In genomic region chr1:179707406-179707805, GRCh38 we compare ENCODE assay signal across 28 cellular contexts.
"Had no signal": no experiment of that assay in that cellular context is flagged by ENCODE, and none has a peak within 500 bp of the region (broad histone marks: within the 10 kb centered on the region; RNA-seq: fewer than 3 reads in every experiment).

No MANE protein-coding gene starts in this region.

- H3K27me3 ChIP-seq: dorsolateral prefrontal cortex, esophagus muscularis mucosa, gastrocnemius medialis, hepatocyte had no signal

- H3K9me3 ChIP-seq: esophagus muscularis mucosa, gastrocnemius medialis, heart right ventricle had no signal

- H3K27ac ChIP-seq: brain microvascular endothelial cell, coronary artery, dorsolateral prefrontal cortex, esophagus muscularis mucosa, gastrocnemius medialis, heart right ventricle, hepatocyte had no signal

- H3K79me2 ChIP-seq: hepatocyte had no signal

- ATAC-seq: activated CD4-positive, alpha-beta T cell treated with anti-CD3 and anti-CD28 coated beads for 36 hours; activated CD8-positive, alpha-beta memory T cell treated with anti-CD3 and anti-CD28 coated beads, Interleukin-2, amount 10 ng/mL, durations not matched to agents 7 days and 5 days; activated CD8-positive, alpha-beta T cell treated with anti-CD3 and anti-CD28 coated beads, Interleukin-2, amount 10 ng/mL, durations not matched to agents 7 days and 5 days; activated naive CD8-positive, alpha-beta T cell treated with anti-CD3 and anti-CD28 coated beads, Interleukin-2, amount 50 U/mL, for 24 hours; effector memory CD8-positive, alpha-beta T cell; gastrocnemius medialis; T-cell had no signal

- H3K4me3 ChIP-seq: coronary artery, dorsolateral prefrontal cortex, esophagus muscularis mucosa, gastrocnemius medialis, heart right ventricle, hepatocyte had no signal

- H3K4me2 ChIP-seq: hepatocyte had no signal

- DNase-seq: activated CD4-positive, alpha-beta memory T cell treated with anti-CD3 and anti-CD28 coated beads for 36 hours; activated CD4-positive, alpha-beta T cell treated with anti-CD3 and anti-CD28 coated beads for 36 hours; activated CD4-positive, alpha-beta T cell treated with anti-CD3 and anti-CD28 coated beads, Interleukin-2, amount 10 ng/mL, durations not matched to agents 24 days and 14 days; activated CD4-positive, CD25-positive, alpha-beta regulatory T cell; activated CD4-positive, CD25-positive, alpha-beta regulatory T cell treated with anti-CD3 and anti-CD28 coated beads, Interleukin-2, amount 50 U/mL, for 72 hours; activated CD8-positive, alpha-beta memory T cell treated with anti-CD3 and anti-CD28 coated beads, Interleukin-2, amount 10 ng/mL, durations not matched to agents 7 days and 5 days; activated CD8-positive, alpha-beta memory T cell treated with anti-CD3 and anti-CD28 coated beads, Interleukin-2, amount 50 U/mL, for 4 hours; activated CD8-positive, alpha-beta T cell treated with anti-CD3 and anti-CD28 coated beads, Interleukin-2, amount 10 ng/mL, durations not matched to agents 7 days and 5 days; activated effector memory CD4-positive, alpha-beta T cell treated with anti-CD3 and anti-CD28 coated beads, Interleukin-2, amount 50 U/mL, for 16 hours; activated naive CD4-positive, alpha-beta T cell treated with anti-CD3 and anti-CD28 coated beads for 36 hours; activated naive CD8-positive, alpha-beta T cell treated with anti-CD3 and anti-CD28 coated beads for 36 hours; activated naive CD8-positive, alpha-beta T cell treated with anti-CD3 and anti-CD28 coated beads, Interleukin-2, amount 50 U/mL, for 24 hours; activated T-cell treated with anti-CD3 and anti-CD28 coated beads, Interleukin-2, amount 50 U/mL, for 1 hour; activated T-cell treated with anti-CD3 and anti-CD28 coated beads, Interleukin-2, amount 50 U/mL, for 48 hours; amniotic stem cell; anterior cingulate cortex; brain microvascular endothelial cell; dorsolateral prefrontal cortex; effector memory CD8-positive, alpha-beta T cell; erythroblast; foreskin fibroblast; gastrocnemius medialis; heart right ventricle; T-cell; T1000 had no signal

- H2AFZ ChIP-seq: hepatocyte had no signal

- H3K36me3 ChIP-seq: brain microvascular endothelial cell, esophagus muscularis mucosa, gastrocnemius medialis, heart right ventricle had no signal
